8 cellular contexts compared by ENCODE assay signal in genomic region chr16:30628628-30629342, GRCh38. TPM values are rescaled to one million over a fixed set of nuclear protein-coding genes. Genes with fewer than 3 reads are reported as not detected.
A peak's percentile ranks its signal among the peaks of the same experiment; 100 is the strongest.
DNase-seq lines count a peak whose midpoint lies in the region; ATAC-seq and TF ChIP-seq lines count a peak whose summit lies in the region.

No MANE protein-coding gene starts in this region.

- H3K4me1 Mint-ChIP-seq in natural killer cell treated with Interleukin-12 subunit alpha and Interleukin-12 subunit beta and Interleukin-15 and Interleukin-18, amount 100 ng/mL, for 72 hours (ENCODE audit: low read depth in 2 of 2): peaks cover 0 to 5% of the 10 kb centered on the region in 2 donors

- DNase-seq in DMS153 treated with DMSO at 0.1 percent for 48 hours (lab: John Stamatoyannopoulos, UW; ENCODE audit: unreplicated experiment) (peak; percentile 80), OCI-M1 (lab: John Stamatoyannopoulos, UW) (peak; percentile 95), activated T-cell treated with anti-CD3 and anti-CD28 coated beads for 24 hours (ENCODE audit: low read depth) (peak; percentile 84), esophagus muscularis mucosa (ENCODE audit: extremely low spot score) (peak; percentile 95)
- peak; percentile 80 for DNase-seq in natural killer cell treated with Interleukin-12 subunit alpha and Interleukin-12 subunit beta and Interleukin-15 and Interleukin-18, amount 100 ng/mL, for 72 hours (ENCODE audit: low spot score)
- DNase-seq in stimulated activated naive CD4-positive, alpha-beta T cell (lab: John Stamatoyannopoulos, UW): peak; percentile 68 to 87 (median 80)

- peak overlapping the region; percentile 40 to 71 (median 48) for H3K27ac ChIP-seq in esophagus muscularis mucosa (replicated peaks in 1 of 4)

- peak overlapping the region; percentile 3 for H3K4me3 Mint-ChIP-seq in natural killer cell treated with Interleukin-12 subunit alpha and Interleukin-12 subunit beta and Interleukin-15 and Interleukin-18, amount 100 ng/mL, for 72 hours

- H3K4me3 ChIP-seq in esophagus muscularis mucosa: peak overlapping the region in 2 of 4 donors; percentile 14 to 28

- peak; percentile 86 to 90 for ATAC-seq in natural killer cell treated with Interleukin-12 subunit alpha and Interleukin-12 subunit beta and Interleukin-15 and Interleukin-18, amount 100 ng/mL, for 72 hours
- no peak for ATAC-seq in GM19395 (IDR thresholded peaks at IDR 0.05; ENCODE audit: unreplicated experiment)

- H3K4me1 ChIP-seq in esophagus muscularis mucosa: peaks cover 0 to 8% (median 6%) of the 10 kb centered on the region in 4 donors

- H3K36me3 Mint-ChIP-seq in natural killer cell treated with Interleukin-12 subunit alpha and Interleukin-12 subunit beta and Interleukin-15 and Interleukin-18, amount 100 ng/mL, for 72 hours: no peaks in the 10 kb centered on the region

- 37% methylated on average over 15 of the region's 15 CpGs for WGBS in esophagus muscularis mucosa

- H3K36me3 ChIP-seq in esophagus muscularis mucosa: no peaks in the 10 kb centered on the region

- TF ChIP-seq RAD21 in Ishikawa (IDR thresholded peaks at IDR 0.05; ENCODE audit: low read depth): peak; percentile 87

- no peaks in the 10 kb centered on the region for H3K9me3 Mint-ChIP-seq in natural killer cell treated with Interleukin-12 subunit alpha and Interleukin-12 subunit beta and Interleukin-15 and Interleukin-18, amount 100 ng/mL, for 72 hours

- H3K9me3 ChIP-seq in esophagus muscularis mucosa: no peaks in the 10 kb centered on the region

- no peak for TF ChIP-seq EP300 in Ishikawa (IDR thresholded peaks at IDR 0.05; ENCODE audit: borderline replicate concordance)
- TF ChIP-seq EP300 in esophagus muscularis mucosa (IDR thresholded peaks at IDR 0.05): no peak

- peak overlapping the region in 1 of 2 donors; percentile 11 for H3K27ac Mint-ChIP-seq in natural killer cell treated with Interleukin-12 subunit alpha and Interleukin-12 subunit beta and Interleukin-15 and Interleukin-18, amount 100 ng/mL, for 72 hours

- peaks cover 0 to 5% (median 0%) of the 10 kb centered on the region in 4 donors for H3K27me3 ChIP-seq in esophagus muscularis mucosa

- H3K27me3 Mint-ChIP-seq in natural killer cell treated with Interleukin-12 subunit alpha and Interleukin-12 subunit beta and Interleukin-15 and Interleukin-18, amount 100 ng/mL, for 72 hours: no peaks in the 10 kb centered on the region

- TF ChIP-seq POLR2A in esophagus muscularis mucosa (IDR thresholded peaks at IDR 0.05; ENCODE audit: low read depth): no peak

- TF ChIP-seq CTCF in esophagus muscularis mucosa (IDR thresholded peaks at IDR 0.05): peak; percentile 89 to 94 (median 92)

- intact Hi-C loops in esophagus muscularis mucosa (cut with DNase I): no loop called here

TF ChIP-seq in Ishikawa, 13 proteins besides CTCF, POLR2A, EP300 and RAD21:
- TF ChIP-seq EGR1 (IDR thresholded peaks at IDR 0.05) (no peak), YY1 (IDR thresholded peaks at IDR 0.05; ENCODE audit: low read depth) (no peak), CEBPB (IDR thresholded peaks at IDR 0.05) (no peak), FOXM1 (IDR thresholded peaks at IDR 0.05; ENCODE audit: borderline replicate concordance, low read depth) (no peak), NFIC (IDR thresholded peaks at IDR 0.05) (no peak), ZBTB7A (IDR thresholded peaks at IDR 0.05; ENCODE audit: low read depth) (no peak), TEAD4 (IDR thresholded peaks at IDR 0.05) (no peak), TAF1 (IDR thresholded peaks at IDR 0.05; ENCODE audit: low read depth) (no peak), CREB1 (IDR thresholded peaks at IDR 0.05; ENCODE audit: low read depth) (no peak), TCF12 (IDR thresholded peaks at IDR 0.05; ENCODE audit: low read depth) (no peak), MAX (IDR thresholded peaks at IDR 0.05) (no peak), REST (IDR thresholded peaks at IDR 0.05; ENCODE audit: low read depth) (no peak), USF1 (IDR thresholded peaks at IDR 0.05) (no peak)

RNA-seq across cellular contexts. Expression of gene ZNF689, which starts 18.6 kb away (rescaled TPM):
- 10 to 100 TPM in 3 of 4 donors, 1 to 10 TPM in 1; 9.1 to 14.5 (median 13.9) TPM for total RNA-seq in esophagus muscularis mucosa
- total RNA-seq in natural killer cell treated with Interleukin-12 subunit alpha and Interleukin-12 subunit beta and Interleukin-15 and Interleukin-18, amount 100 ng/mL, for 72 hours: 10 to 100 TPM in 1 of 2 donors, 1 to 10 TPM in 1; 9.4 to 14.3 TPM

RNA-seq across cellular contexts. Expression of gene PRR14, which starts 22.0 kb away (rescaled TPM):
- total RNA-seq in esophagus muscularis mucosa: 10 to 100 TPM; 30.3 to 54.0 (median 41.2) TPM
- 100 to 1,000 TPM; 128 to 197 TPM for total RNA-seq in natural killer cell treated with Interleukin-12 subunit alpha and Interleukin-12 subunit beta and Interleukin-15 and Interleukin-18, amount 100 ng/mL, for 72 hours

RNA-seq across cellular contexts. Expression of gene FBRS, which starts 29.4 kb away (rescaled TPM):
- total RNA-seq in esophagus muscularis mucosa: 10 to 100 TPM; 26.2 to 63.4 (median 37.8) TPM
- 100 to 1,000 TPM; 140 to 147 TPM for total RNA-seq in natural killer cell treated with Interleukin-12 subunit alpha and Interleukin-12 subunit beta and Interleukin-15 and Interleukin-18, amount 100 ng/mL, for 72 hours

RNA-seq across cellular contexts. Expression of gene ZNF785, which starts 43.3 kb away (rescaled TPM):
- total RNA-seq in esophagus muscularis mucosa: 10 to 100 TPM in 1 of 4 donors, 1 to 10 TPM in 3; 6.8 to 10.9 (median 7.3) TPM
- 10 to 100 TPM; 13.3 to 20.0 TPM for total RNA-seq in natural killer cell treated with Interleukin-12 subunit alpha and Interleukin-12 subunit beta and Interleukin-15 and Interleukin-18, amount 100 ng/mL, for 72 hours

RNA-seq across cellular contexts. Expression of gene ZNF688, which starts 57.3 kb away (rescaled TPM):
- 10 to 100 TPM; 17.6 to 33.4 (median 23.5) TPM for total RNA-seq in esophagus muscularis mucosa
- total RNA-seq in natural killer cell treated with Interleukin-12 subunit alpha and Interleukin-12 subunit beta and Interleukin-15 and Interleukin-18, amount 100 ng/mL, for 72 hours: 1 to 10 TPM; 8.3 to 8.9 TPM
